1 cellular context compared by ENCODE assay signal in the genomic region with DNA sequence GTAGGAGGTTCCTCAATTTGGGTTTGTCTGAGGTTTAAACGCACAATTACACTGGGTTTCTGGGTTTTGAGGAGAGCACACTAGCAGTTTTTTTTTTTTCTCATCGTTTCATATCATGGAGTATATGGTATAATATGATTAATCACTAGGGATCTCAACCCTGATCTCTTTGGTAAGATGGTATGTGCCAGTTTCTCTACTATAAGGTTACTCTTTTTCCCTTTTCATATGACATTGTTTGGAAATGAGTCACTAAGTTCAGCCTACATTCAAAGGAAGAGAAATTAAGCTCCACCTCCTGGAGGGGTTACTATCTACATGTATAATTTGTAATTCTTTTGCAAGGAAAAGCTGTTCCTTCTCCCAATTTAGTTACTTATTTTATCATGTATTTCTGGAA.
TF ChIP-seq lines count a peak whose summit lies in the region.

No MANE protein-coding gene starts in this region.

TF ChIP-seq in H1, 55 proteins besides CTCF, POLR2A, EP300 and RAD21:
- TF ChIP-seq, protein P1, sequence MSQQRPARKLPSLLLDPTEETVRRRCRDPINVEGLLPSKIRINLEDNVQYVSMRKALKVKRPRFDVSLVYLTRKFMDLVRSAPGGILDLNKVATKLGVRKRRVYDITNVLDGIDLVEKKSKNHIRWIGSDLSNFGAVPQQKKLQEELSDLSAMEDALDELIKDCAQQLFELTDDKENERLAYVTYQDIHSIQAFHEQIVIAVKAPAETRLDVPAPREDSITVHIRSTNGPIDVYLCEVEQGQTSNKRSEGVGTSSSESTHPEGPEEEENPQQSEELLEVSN (IDR thresholded peaks at IDR 0.05): no peak
- 0 out of 2 replicates have a peak, but pooled peaks have one; percentile 25 for TF ChIP-seq JUND (IDR thresholded peaks at IDR 0.05; ENCODE audit: low read length)
